8 cellular contexts compared by ENCODE assay signal in the genomic region with DNA sequence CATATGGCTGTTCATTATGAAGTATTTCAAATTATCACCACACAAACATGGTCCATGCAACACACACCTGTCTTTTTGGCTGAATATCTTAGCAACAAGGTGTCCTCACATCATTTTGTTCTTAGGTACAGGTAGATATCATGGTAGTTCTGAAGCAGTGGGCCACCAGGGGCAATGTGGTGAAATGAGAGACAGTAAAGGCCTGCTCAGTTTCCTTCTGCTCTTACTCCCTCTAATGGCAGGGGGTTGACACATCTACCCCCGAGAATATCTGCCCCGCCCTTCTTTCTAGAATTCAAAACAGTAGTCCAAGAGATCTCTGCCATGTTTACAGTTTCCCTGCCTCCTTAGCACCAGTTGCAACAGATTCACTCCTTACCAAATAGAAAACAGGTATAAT.
DNase-seq lines count a peak whose midpoint lies in the region; ATAC-seq, FAIRE-seq and TF ChIP-seq lines count a peak whose summit lies in the region.

No MANE protein-coding gene starts in this region.

- no peak for TF ChIP-seq EP300 in suprapubic skin (IDR thresholded peaks at IDR 0.05)

- H3K4me2 ChIP-seq in DND-41 (ENCODE audit: insufficient read depth, low read length): no peak overlapping the region

- ATAC-seq in DND-41 (ENCODE audit: insufficient read depth, low read depth) (peak; percentile 98), GM19467 (IDR thresholded peaks at IDR 0.05; ENCODE audit: unreplicated experiment) (peak; percentile 99), HG03378 (IDR thresholded peaks at IDR 0.05; ENCODE audit: unreplicated experiment) (peak; percentile 91)

- no peak for FAIRE-seq in bronchial epithelial cell (lab: Jason Lieb, UNC)

- H4K20me1 ChIP-seq in DND-41 (ENCODE audit: insufficient read depth, low read length): no peaks in the 10 kb centered on the region

- H2AFZ ChIP-seq in DND-41 (ENCODE audit: low read depth, low read length): no peak overlapping the region

- no peak overlapping the region for H3K9ac ChIP-seq in DND-41 (ENCODE audit: low read depth, low read length)

- no peak for TF ChIP-seq POLR2A in suprapubic skin (IDR thresholded peaks at IDR 0.05)

- WGBS in suprapubic skin: 36% methylated on average over 2 of the region's 2 CpGs

- H3K4me3 ChIP-seq in DND-41 (ENCODE audit: low read depth in 1 of 2, low read length in 2 of 2) (no peak overlapping the region), bronchial epithelial cell (ENCODE audit: low read depth, low read length) (no peak overlapping the region), suprapubic skin (no peak overlapping the region)

- peak; percentile 58 for DNase-seq in DND-41
- DNase-seq in NCI-H524 treated with DMSO at 0.1 percent for 48 hours (lab: John Stamatoyannopoulos, UW): peak; percentile 3
- peak; percentile 49 for DNase-seq in bronchial epithelial cell (ENCODE audit: low read depth)
- peak; percentile 75 for DNase-seq in renal cortical epithelial cell (ENCODE audit: low read depth)
- no peak for DNase-seq in hepatic stellate cell (ENCODE audit: low spot score)
- no peak for DNase-seq in suprapubic skin (ENCODE audit: low spot score in 2 of 2)

- TF ChIP-seq CTCF in DND-41 (IDR thresholded peaks at IDR 0.05; ENCODE audit: borderline replicate concordance, extremely low read depth, low read length, poor library complexity, severe bottlenecking) (peak; percentile 71), bronchial epithelial cell (IDR thresholded peaks at IDR 0.05; ENCODE audit: insufficient read depth, low read length, severe bottlenecking) (peak; percentile 43), suprapubic skin (IDR thresholded peaks at IDR 0.05) (no peak)

- H3K36me3 ChIP-seq in DND-41 (ENCODE audit: insufficient read depth, low read length): no peaks in the 10 kb centered on the region
- no peaks in the 10 kb centered on the region for H3K36me3 ChIP-seq in bronchial epithelial cell (ENCODE audit: control insufficient read depth, insufficient read depth, low read length)
- H3K36me3 ChIP-seq in suprapubic skin: no peaks in the 10 kb centered on the region

- H3K9me3 ChIP-seq in DND-41 (ENCODE audit: insufficient read depth, low read length, severe bottlenecking) (no peaks in the 10 kb centered on the region), suprapubic skin (no peaks in the 10 kb centered on the region)

- H3K27ac ChIP-seq in DND-41 (ENCODE audit: low read length) (no peak overlapping the region), suprapubic skin (no peak overlapping the region)

- H3K79me2 ChIP-seq in DND-41 (ENCODE audit: insufficient read depth, low read length): no peaks in the 10 kb centered on the region

- H3K27me3 ChIP-seq in DND-41 (ENCODE audit: insufficient read depth, low read length, poor library complexity) (no peaks in the 10 kb centered on the region), bronchial epithelial cell (ENCODE audit: control insufficient read depth, insufficient read depth, low read length) (no peaks in the 10 kb centered on the region), suprapubic skin (no peaks in the 10 kb centered on the region)

- H3K4me1 ChIP-seq in DND-41 (ENCODE audit: insufficient read depth, low read length) (peaks cover 14% of the 10 kb centered on the region), suprapubic skin (no peaks in the 10 kb centered on the region)

Comparison
In these comparisons a context has a peak if more than half of its experiments do, and no peak if none do; other contexts are left out.
1. DNase-seq: peak in DND-41 (single experiment), NCI-H524 treated with DMSO at 0.1 percent for 48 hours (single experiment), bronchial epithelial cell (single experiment) and renal cortical epithelial cell (single experiment); none in hepatic stellate cell (single experiment) and suprapubic skin (0 of 2).
2. CTCF ChIP-seq: peak in DND-41 (single experiment) and bronchial epithelial cell (single experiment); none in suprapubic skin (0 of 2).
3. Peak in every context shown above with its lines, with median percentiles within 50 percentile points of each other: ATAC-seq.